Comparison of ENCODE assay signal across 13 cellular contexts in genomic region chr2:65939687-65940086, GRCh38.
"Had no signal": no experiment of that assay in that cellular context is flagged by ENCODE, and none has a peak within 500 bp of the region (broad histone marks: within the 10 kb centered on the region; RNA-seq: fewer than 3 reads in every experiment).

No MANE protein-coding gene starts in this region.

- DNase-seq: activated CD4-positive, alpha-beta memory T cell treated with anti-CD3 and anti-CD28 coated beads, Interleukin-2, amount 10 ng/mL, durations not matched to agents 7 days and 5 days; activated CD4-positive, alpha-beta T cell treated with anti-CD3 and anti-CD28 coated beads for 36 hours; activated naive CD4-positive, alpha-beta T cell treated with anti-CD3 and anti-CD28 coated beads, Interleukin-2, amount 50 U/mL, for 16 hours; activated T-cell treated with anti-CD3 and anti-CD28 coated beads, Interleukin-2, amount 50 U/mL, for 24 hours; dorsolateral prefrontal cortex; left colon; midbrain; psoas muscle; spleen had no signal

- H3K27ac ChIP-seq: dorsolateral prefrontal cortex, psoas muscle, spleen had no signal

- H3K4me3 Mint-ChIP-seq: activated CD4-positive, alpha-beta memory T cell treated with anti-CD3 and anti-CD28 coated beads, Interleukin-2, amount 10 ng/mL, durations not matched to agents 7 days and 5 days; activated CD4-positive, alpha-beta T cell treated with anti-CD3 and anti-CD28 coated beads for 36 hours; activated T-cell treated with anti-CD3 and anti-CD28 coated beads, Interleukin-2, amount 50 U/mL, for 24 hours; neural crest cell; stimulated activated effector memory CD8-positive, alpha-beta T cell treated with anti-CD3 and anti-CD28 coated beads, Interleukin-12 subunit alpha, Interleukin-12 subunit beta, amount 100 ng/mL, for 72 hours had no signal

- H3K4me1 ChIP-seq: psoas muscle, spleen had no signal

- ATAC-seq: activated CD4-positive, alpha-beta T cell treated with anti-CD3 and anti-CD28 coated beads for 36 hours; left colon; psoas muscle; sciatic nerve; stimulated activated effector memory CD8-positive, alpha-beta T cell treated with anti-CD3 and anti-CD28 coated beads, Interleukin-12 subunit alpha, Interleukin-12 subunit beta, amount 100 ng/mL, for 72 hours had no signal

- H3K9me3 Mint-ChIP-seq: neural crest cell had no signal

- H3K27me3 Mint-ChIP-seq: activated CD4-positive, alpha-beta memory T cell treated with anti-CD3 and anti-CD28 coated beads, Interleukin-2, amount 10 ng/mL, durations not matched to agents 7 days and 5 days; activated CD4-positive, alpha-beta T cell treated with anti-CD3 and anti-CD28 coated beads for 36 hours; activated T-cell treated with anti-CD3 and anti-CD28 coated beads, Interleukin-2, amount 50 U/mL, for 24 hours had no signal

- H3K9me3 ChIP-seq: psoas muscle had no signal

- H3K27ac Mint-ChIP-seq: activated CD4-positive, alpha-beta memory T cell treated with anti-CD3 and anti-CD28 coated beads, Interleukin-2, amount 10 ng/mL, durations not matched to agents 7 days and 5 days; activated CD4-positive, alpha-beta T cell treated with anti-CD3 and anti-CD28 coated beads for 36 hours; activated T-cell treated with anti-CD3 and anti-CD28 coated beads, Interleukin-2, amount 50 U/mL, for 24 hours; stimulated activated effector memory CD8-positive, alpha-beta T cell treated with anti-CD3 and anti-CD28 coated beads, Interleukin-12 subunit alpha, Interleukin-12 subunit beta, amount 100 ng/mL, for 72 hours had no signal

- H3K36me3 Mint-ChIP-seq: stimulated activated effector memory CD8-positive, alpha-beta T cell treated with anti-CD3 and anti-CD28 coated beads, Interleukin-12 subunit alpha, Interleukin-12 subunit beta, amount 100 ng/mL, for 72 hours had no signal

- FAIRE-seq: islet of Langerhans had no signal

- H3K4me1 Mint-ChIP-seq: activated CD4-positive, alpha-beta memory T cell treated with anti-CD3 and anti-CD28 coated beads, Interleukin-2, amount 10 ng/mL, durations not matched to agents 7 days and 5 days; activated CD4-positive, alpha-beta T cell treated with anti-CD3 and anti-CD28 coated beads for 36 hours; stimulated activated effector memory CD8-positive, alpha-beta T cell treated with anti-CD3 and anti-CD28 coated beads, Interleukin-12 subunit alpha, Interleukin-12 subunit beta, amount 100 ng/mL, for 72 hours had no signal

- H3K36me3 ChIP-seq: spleen had no signal

- H3K4me3 ChIP-seq: dorsolateral prefrontal cortex, psoas muscle, spleen had no signal
